Comparison of ENCODE assay signal across 8 cellular contexts in genomic region chr7:135977020-135977741, GRCh38. TPM values are rescaled to one million over a fixed set of nuclear protein-coding genes. Genes with fewer than 3 reads are reported as not detected.
DNase-seq lines count a peak whose midpoint lies in the region; ATAC-seq, FAIRE-seq and TF ChIP-seq lines count a peak whose summit lies in the region.

MTPN (minus strand) TSS chr7:135977359; CDS start chr7:135977100, 259 bp downstream.

- H3K36me3 ChIP-seq in KOPT-K1 (ENCODE audit: insufficient read depth, low read length) (peaks cover 33% of the 10 kb centered on the region), esophagus muscularis mucosa (peaks cover 0 to 4% (median 0%) of the 10 kb centered on the region in 4 donors), muscle layer of duodenum (ENCODE audit: control insufficient read depth in 1 of 2, insufficient read depth in 2 of 2, low read length in 2 of 2) (peaks cover 4 to 5% of the 10 kb centered on the region in 2 donors)

- H3K4me1 ChIP-seq in esophagus muscularis mucosa (peaks cover 37 to 56% (median 48%) of the 10 kb centered on the region in 4 donors), muscle layer of duodenum (ENCODE audit: control insufficient read depth in 1 of 2, insufficient read depth in 2 of 2, low read length in 2 of 2) (peaks cover 13 to 38% of the 10 kb centered on the region in 2 donors)

- DNase-seq in DMS79 (lab: John Stamatoyannopoulos, UW) (peak; percentile 96), RCC 7860 (ENCODE audit: low spot score) (peak; percentile 97), esophagus muscularis mucosa (ENCODE audit: extremely low spot score) (peak; percentile 99)
- DNase-seq in activated T-cell treated with anti-CD3 and anti-CD28 coated beads, Interleukin-2, amount 50 U/mL, for 72 hours = peak; percentile 98
- DNase-seq in stimulated activated CD8-positive, alpha-beta memory T cell treated with anti-CD3 and anti-CD28 coated beads, Interleukin-7, amount 100 ng/mL, for 4 hours (ENCODE audit: low read depth in 2 of 2) = peak; percentile 97

- no peak for TF ChIP-seq CTCF in esophagus muscularis mucosa (IDR thresholded peaks at IDR 0.05)

- H3K27me3 ChIP-seq in esophagus muscularis mucosa (no peaks in the 10 kb centered on the region), muscle layer of duodenum (ENCODE audit: low read depth, low read length) (no peaks in the 10 kb centered on the region)

- no peaks in the 10 kb centered on the region for H3K27me3 Mint-ChIP-seq in activated T-cell treated with anti-CD3 and anti-CD28 coated beads, Interleukin-2, amount 50 U/mL, for 72 hours (ENCODE audit: low read depth)

- peaks cover 3 to 9% of the 10 kb centered on the region in 2 donors for H3K36me3 Mint-ChIP-seq in activated T-cell treated with anti-CD3 and anti-CD28 coated beads, Interleukin-2, amount 50 U/mL, for 72 hours (ENCODE audit: insufficient read depth in 2 of 2)

- peaks cover 80% of the 10 kb centered on the region for H3K4me1 Mint-ChIP-seq in activated T-cell treated with anti-CD3 and anti-CD28 coated beads, Interleukin-2, amount 50 U/mL, for 72 hours (ENCODE audit: low read depth)

- peak within 1 kb of the TSS; percentile 90 for H3K27ac Mint-ChIP-seq in activated T-cell treated with anti-CD3 and anti-CD28 coated beads, Interleukin-2, amount 50 U/mL, for 72 hours

- FAIRE-seq in RCC 7860 (lab: Jason Lieb, UNC) = peak; percentile 91

- 1% methylated on average over 39 of the region's 47 CpGs for WGBS in esophagus muscularis mucosa

- TF ChIP-seq POLR2A in esophagus muscularis mucosa (IDR thresholded peaks at IDR 0.05; ENCODE audit: low read depth) = no peak

- peak; percentile 55 for ATAC-seq in GM21786 (IDR thresholded peaks at IDR 0.05; ENCODE audit: unreplicated experiment)
- ATAC-seq in activated T-cell treated with anti-CD3 and anti-CD28 coated beads, Interleukin-2, amount 50 U/mL, for 72 hours (replicated peaks in 1 of 2) = peak; percentile 84 to 85

- no peaks in the 10 kb centered on the region for H3K9me3 ChIP-seq in KOPT-K1 (ENCODE audit: insufficient read depth, low read length, poor library complexity, severe bottlenecking)
- H3K9me3 ChIP-seq in esophagus muscularis mucosa = no peaks in the 10 kb centered on the region
- H3K9me3 ChIP-seq in muscle layer of duodenum (ENCODE audit: control insufficient read depth in 1 of 2, low read length in 2 of 2) = no peaks in the 10 kb centered on the region

- H3K4me3 Mint-ChIP-seq in activated T-cell treated with anti-CD3 and anti-CD28 coated beads, Interleukin-2, amount 50 U/mL, for 72 hours = peak within 1 kb of the TSS; percentile 90 to 97

- intact Hi-C loops in esophagus muscularis mucosa (cut with DNase I) = loop anchor here (5.0 kb wide), 1 partner anchor 315 kb away; the partner anchor contains the start of gene STMP1

- TF ChIP-seq EP300 in esophagus muscularis mucosa (IDR thresholded peaks at IDR 0.05) = no peak

- no peaks in the 10 kb centered on the region for H3K9me3 Mint-ChIP-seq in activated T-cell treated with anti-CD3 and anti-CD28 coated beads, Interleukin-2, amount 50 U/mL, for 72 hours

- H3K27ac ChIP-seq in KOPT-K1 (ENCODE audit: low read depth, low read length, poor library complexity, severe bottlenecking) = peak within 1 kb of the TSS; percentile 83
- peak within 1 kb of the TSS; percentile 81 to 89 (median 86) for H3K27ac ChIP-seq in esophagus muscularis mucosa (replicated peaks in 1 of 4)
- peak within 1 kb of the TSS; percentile 86 for H3K27ac ChIP-seq in muscle layer of duodenum (ENCODE audit: low read length)

- peak within 1 kb of the TSS; percentile 78 to 95 (median 84) for H3K4me3 ChIP-seq in esophagus muscularis mucosa
- peak within 1 kb of the TSS; percentile 92 to 97 for H3K4me3 ChIP-seq in muscle layer of duodenum (ENCODE audit: low read depth in 1 of 2, low read length in 2 of 2)

RNA-seq across cellular contexts. Expression of gene MTPN, which starts in this region (rescaled TPM):
- total RNA-seq in activated T-cell treated with anti-CD3 and anti-CD28 coated beads, Interleukin-2, amount 50 U/mL, for 72 hours = 100 to 1,000 TPM; 110 to 126 TPM
- 10 to 100 TPM; 68.8 to 74.9 (median 71.5) TPM for total RNA-seq in esophagus muscularis mucosa

Comparison
In these comparisons a context has a peak if more than half of its experiments do, and no peak if none do; other contexts are left out.
1. Peak in every context shown above with its lines: DNase-seq, ATAC-seq, H3K4me3 ChIP-seq and H3K27ac ChIP-seq.